11 cellular contexts compared by ENCODE assay signal in genomic region chr2:44802409-44803099, GRCh38.
A peak's percentile ranks its signal among the peaks of the same experiment; 100 is the strongest.
DNase-seq lines count a peak whose midpoint lies in the region; ATAC-seq and TF ChIP-seq lines count a peak whose summit lies in the region.
"Had no signal": no experiment of that assay in that cellular context is flagged by ENCODE, and none has a peak within 500 bp of the region (broad histone marks: within the 10 kb centered on the region; RNA-seq: fewer than 3 reads in every experiment).

No MANE protein-coding gene starts in this region.

- CTCF ChIA-PET in activated CD8-positive, alpha-beta T cell treated with anti-CD3 and anti-CD28 coated beads for 36 hours (lab: Charles Lee): interaction anchor here (1.4 to 1.7 kb wide), 3 partner anchors 153 to 323 kb away, joined by 5 to 8 read pairs (median 6); no protein-coding TSS in a partner anchor
- CTCF ChIA-PET in activated CD8-positive, alpha-beta T cell treated with anti-CD3 and anti-CD28 coated beads, Interleukin-2, amount 10 ng/mL, durations not matched to agents 7 days and 5 days (lab: Charles Lee): interaction anchor here (2.3 kb wide), 1 partner anchor 323 kb away, joined by 8 read pairs; no protein-coding TSS in a partner anchor
- CTCF ChIA-PET in WTC11 (lab: Charles Lee): interaction anchor here (0.6 to 2.3 kb wide), 12 partner anchors 13 to 898 kb away, joined by 3 to 11 read pairs (median 4); no protein-coding TSS in a partner anchor

- H3K36me3 ChIP-seq in iPS-20b (ENCODE audit: insufficient read depth, low read depth, low read length) (no peaks in the 10 kb centered on the region), spleen (no peaks in the 10 kb centered on the region)
- H3K36me3 ChIP-seq: thyroid gland had no signal

- peaks cover 8% of the 10 kb centered on the region for H3K4me1 Mint-ChIP-seq in activated CD8-positive, alpha-beta T cell treated with anti-CD3 and anti-CD28 coated beads for 36 hours (ENCODE audit: low read depth)
- peaks cover 7% of the 10 kb centered on the region for H3K4me1 Mint-ChIP-seq in activated CD8-positive, alpha-beta T cell treated with anti-CD3 and anti-CD28 coated beads, Interleukin-2, amount 10 ng/mL, durations not matched to agents 7 days and 5 days (ENCODE audit: low read depth)
- H3K4me1 Mint-ChIP-seq in WTC11: peaks cover 84% of the 10 kb centered on the region

- H3K4me3 Mint-ChIP-seq in activated CD8-positive, alpha-beta T cell treated with anti-CD3 and anti-CD28 coated beads for 36 hours: peak overlapping the region; percentile 44
- no peak overlapping the region for H3K4me3 Mint-ChIP-seq in activated CD8-positive, alpha-beta T cell treated with anti-CD3 and anti-CD28 coated beads, Interleukin-2, amount 10 ng/mL, durations not matched to agents 7 days and 5 days
- H3K4me3 Mint-ChIP-seq in WTC11: peak overlapping the region; percentile 80

- no peak overlapping the region for H3K27ac Mint-ChIP-seq in activated CD8-positive, alpha-beta T cell treated with anti-CD3 and anti-CD28 coated beads for 36 hours
- no peak overlapping the region for H3K27ac Mint-ChIP-seq in activated CD8-positive, alpha-beta T cell treated with anti-CD3 and anti-CD28 coated beads, Interleukin-2, amount 10 ng/mL, durations not matched to agents 7 days and 5 days
- H3K27ac Mint-ChIP-seq in WTC11: peak overlapping the region; percentile 98

- H3K36me3 Mint-ChIP-seq in activated CD8-positive, alpha-beta T cell treated with anti-CD3 and anti-CD28 coated beads for 36 hours (ENCODE audit: low read depth): no peaks in the 10 kb centered on the region
- no peaks in the 10 kb centered on the region for H3K36me3 Mint-ChIP-seq in activated CD8-positive, alpha-beta T cell treated with anti-CD3 and anti-CD28 coated beads, Interleukin-2, amount 10 ng/mL, durations not matched to agents 7 days and 5 days (ENCODE audit: low read depth)
- no peaks in the 10 kb centered on the region for H3K36me3 Mint-ChIP-seq in WTC11

- H3K9me3 Mint-ChIP-seq in activated CD8-positive, alpha-beta T cell treated with anti-CD3 and anti-CD28 coated beads for 36 hours: no peaks in the 10 kb centered on the region
- H3K9me3 Mint-ChIP-seq in activated CD8-positive, alpha-beta T cell treated with anti-CD3 and anti-CD28 coated beads, Interleukin-2, amount 10 ng/mL, durations not matched to agents 7 days and 5 days (ENCODE audit: insufficient read depth): no peaks in the 10 kb centered on the region
- no peaks in the 10 kb centered on the region for H3K9me3 Mint-ChIP-seq in WTC11

- H3K27me3 ChIP-seq in iPS-20b (ENCODE audit: insufficient read depth, low read length) (peaks cover 100% of the 10 kb centered on the region), spleen (replicated peaks in 1 of 7) (peaks cover 17 to 100% (median 95%) of the 10 kb centered on the region in 7 donors)

- peak overlapping the region; percentile 83; the same call in 1 of the 2 replicates for H3K9ac ChIP-seq in iPS-20b (ENCODE audit: low read depth, low read length)

- 3 to 9% (median 5%) methylated on average over 44 to 46 of the region's 46 CpGs for WGBS in spleen, 5 donors

- no peak for TF ChIP-seq POLR2A in spleen (IDR thresholded peaks at IDR 0.05)

- peak overlapping the region; percentile 80 for H3K4me3 ChIP-seq in iPS-20b (ENCODE audit: low read length)
- H3K4me3 ChIP-seq in spleen: peak overlapping the region in 6 of 8 donors; percentile 4 to 55 (median 18)
- H3K4me3 ChIP-seq: A549 had no signal

- H3K27ac ChIP-seq in iPS-20b (ENCODE audit: low read length) (no peak overlapping the region), spleen (no peak overlapping the region)
- H3K27ac ChIP-seq: A549, HL-60, thyroid gland had no signal

- H3K9me3 ChIP-seq in iPS-20b (ENCODE audit: insufficient read depth, low read depth, low read length): no peaks in the 10 kb centered on the region
- H3K9me3 ChIP-seq in spleen: no peaks in the 10 kb centered on the region
- H3K9me3 ChIP-seq: A549, thyroid gland had no signal

- peaks cover 80% of the 10 kb centered on the region for H3K27me3 Mint-ChIP-seq in activated CD8-positive, alpha-beta T cell treated with anti-CD3 and anti-CD28 coated beads for 36 hours
- H3K27me3 Mint-ChIP-seq in activated CD8-positive, alpha-beta T cell treated with anti-CD3 and anti-CD28 coated beads, Interleukin-2, amount 10 ng/mL, durations not matched to agents 7 days and 5 days (ENCODE audit: low read depth): peaks cover 83% of the 10 kb centered on the region
- H3K27me3 Mint-ChIP-seq in WTC11 (ENCODE audit: low read depth): peaks cover 52% of the 10 kb centered on the region

- intact Hi-C loops in activated CD8-positive, alpha-beta T cell treated with anti-CD3 and anti-CD28 coated beads for 36 hours (cut with micrococcal nuclease): loop anchor here (5.0 kb wide), 1 partner anchor 130 kb away; no protein-coding TSS in a partner anchor
- intact Hi-C loops in spleen (cut with DNase I; ENCODE audit: low total_unique reads): no loop called here

- DNase-seq in activated CD8-positive, alpha-beta T cell treated with anti-CD3 and anti-CD28 coated beads for 36 hours: no peak
- DNase-seq in activated CD8-positive, alpha-beta T cell treated with anti-CD3 and anti-CD28 coated beads, Interleukin-2, amount 10 ng/mL, durations not matched to agents 7 days and 5 days: no peak
- DNase-seq in WTC11 (ENCODE audit: low spot score) (peak; percentile 92), spleen (no peak), AML-193 (lab: John Stamatoyannopoulos, UW) (no peak)
- DNase-seq in activated effector memory CD4-positive, alpha-beta T cell treated with anti-CD3 and anti-CD28 coated beads, Interleukin-2, amount 50 U/mL, for 16 hours: no peak
- DNase-seq: thyroid gland had no signal

- no peak for ATAC-seq in activated CD8-positive, alpha-beta T cell treated with anti-CD3 and anti-CD28 coated beads for 36 hours
- no peak for ATAC-seq in activated CD8-positive, alpha-beta T cell treated with anti-CD3 and anti-CD28 coated beads, Interleukin-2, amount 10 ng/mL, durations not matched to agents 7 days and 5 days
- peak; percentile 75 for ATAC-seq in WTC11
- ATAC-seq in HG03439 (IDR thresholded peaks at IDR 0.05; ENCODE audit: unreplicated experiment): no peak
- ATAC-seq: A549 had no signal

- H3K4me1 ChIP-seq in iPS-20b (ENCODE audit: insufficient read depth, low read length): peaks cover 64% of the 10 kb centered on the region
- H3K4me1 ChIP-seq in spleen: peaks cover 8 to 28% (median 22%) of the 10 kb centered on the region in 6 donors
- H3K4me1 ChIP-seq: A549 had no signal

- POLR2A ChIA-PET in activated CD8-positive, alpha-beta T cell treated with anti-CD3 and anti-CD28 coated beads for 36 hours (lab: Charles Lee): interaction anchor here (0.9 kb wide), 1 partner anchor 13 kb away, joined by 4 read pairs; no protein-coding TSS in a partner anchor
- POLR2A ChIA-PET in activated CD8-positive, alpha-beta T cell treated with anti-CD3 and anti-CD28 coated beads, Interleukin-2, amount 10 ng/mL, durations not matched to agents 7 days and 5 days (lab: Charles Lee): no interaction called here
- POLR2A ChIA-PET in WTC11 (lab: Charles Lee): interaction anchor here (0.6 to 3.6 kb wide), 6 partner anchors 12 to 134 kb away, joined by 3 to 26 read pairs (median 4); no protein-coding TSS in a partner anchor

- no peak for TF ChIP-seq CTCF in activated CD8-positive, alpha-beta T cell treated with anti-CD3 and anti-CD28 coated beads for 36 hours (IDR thresholded peaks at IDR 0.05)
- TF ChIP-seq CTCF in WTC11 (IDR thresholded peaks at IDR 0.05) (no peak), spleen (IDR thresholded peaks at IDR 0.05 in 8 of 11, conservative IDR thresholded peaks at IDR 0.05 in 3 of 11) (no peak)

TF ChIP-seq in WTC11, 78 proteins besides CTCF, POLR2A, EP300 and RAD21 (continues in another document):
- TF ChIP-seq, protein P1, sequence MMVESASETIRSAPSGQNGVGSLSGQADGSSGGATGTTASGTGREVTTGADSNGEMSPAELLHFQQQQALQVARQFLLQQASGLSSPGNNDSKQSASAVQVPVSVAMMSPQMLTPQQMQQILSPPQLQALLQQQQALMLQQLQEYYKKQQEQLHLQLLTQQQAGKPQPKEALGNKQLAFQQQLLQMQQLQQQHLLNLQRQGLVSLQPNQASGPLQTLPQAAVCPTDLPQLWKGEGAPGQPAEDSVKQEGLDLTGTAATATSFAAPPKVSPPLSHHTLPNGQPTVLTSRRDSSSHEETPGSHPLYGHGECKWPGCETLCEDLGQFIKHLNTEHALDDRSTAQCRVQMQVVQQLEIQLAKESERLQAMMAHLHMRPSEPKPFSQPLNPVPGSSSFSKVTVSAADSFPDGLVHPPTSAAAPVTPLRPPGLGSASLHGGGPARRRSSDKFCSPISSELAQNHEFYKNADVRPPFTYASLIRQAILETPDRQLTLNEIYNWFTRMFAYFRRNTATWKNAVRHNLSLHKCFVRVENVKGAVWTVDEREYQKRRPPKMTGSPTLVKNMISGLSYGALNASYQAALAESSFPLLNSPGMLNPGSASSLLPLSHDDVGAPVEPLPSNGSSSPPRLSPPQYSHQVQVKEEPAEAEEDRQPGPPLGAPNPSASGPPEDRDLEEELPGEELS (CRISPR knock-in tag; IDR thresholded peaks at IDR 0.05): peak; percentile 95; the same call in 1 of the 2 replicates
- TF ChIP-seq CREB1 (CRISPR knock-in tag; IDR thresholded peaks at IDR 0.05) (no peak), SP1 (CRISPR knock-in tag; conservative IDR thresholded peaks at IDR 0.05) (peak; percentile 45; the same call in 1 of the 2 replicates), ETV6 (CRISPR knock-in tag; IDR thresholded peaks at IDR 0.05) (no peak; the same call in 1 of the 2 replicates), FOXK1 (CRISPR knock-in tag; IDR thresholded peaks at IDR 0.05) (peak; percentile 42; the same call in 1 of the 2 replicates), TEAD4 (CRISPR knock-in tag; IDR thresholded peaks at IDR 0.05) (peak; percentile 91), ZNF512 (CRISPR knock-in tag; IDR thresholded peaks at IDR 0.05; ENCODE audit: borderline replicate concordance) (no peak), TEAD1 (CRISPR knock-in tag; IDR thresholded peaks at IDR 0.05) (peak; percentile 99), MAX (CRISPR knock-in tag; IDR thresholded peaks at IDR 0.05) (peak; percentile 44; the same call in 1 of the 2 replicates)
